Comparison of ENCODE assay signal across 8 cellular contexts in the genomic region with DNA sequence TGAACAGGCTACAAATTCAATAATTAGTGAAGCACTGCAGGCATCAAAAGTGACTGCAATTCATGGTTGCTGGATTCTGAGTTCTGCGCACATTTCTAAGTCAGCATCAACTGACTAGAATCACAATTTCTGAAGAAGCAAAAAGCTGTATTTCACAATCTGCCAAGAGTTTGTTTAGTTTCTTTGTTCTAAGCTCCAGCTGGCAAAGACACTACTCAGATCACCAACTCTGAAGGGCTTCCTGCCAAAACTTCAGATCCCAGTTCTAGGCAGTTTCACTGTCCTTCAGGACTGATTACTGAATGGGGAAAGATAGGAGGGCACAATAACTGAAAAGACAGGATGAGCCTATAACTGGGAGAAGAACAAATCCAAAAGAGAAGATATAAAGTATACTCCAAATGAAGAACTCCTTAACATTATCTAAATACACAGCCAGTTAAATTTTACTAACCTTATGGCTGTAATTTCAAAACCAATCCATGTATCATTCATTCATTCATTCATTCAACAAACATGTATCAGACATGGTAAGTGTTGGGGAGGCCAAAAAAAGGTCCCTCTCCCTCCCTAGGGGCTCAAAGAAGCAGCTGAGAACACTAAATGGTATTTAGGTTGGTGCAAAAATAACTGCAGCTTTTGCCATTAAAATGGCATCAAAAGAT. TPM values are rescaled to one million over a fixed set of nuclear protein-coding genes. Genes with fewer than 3 reads are reported as not detected.
DNase-seq lines count a peak whose midpoint lies in the region; ATAC-seq and TF ChIP-seq lines count a peak whose summit lies in the region.

No MANE protein-coding gene starts in this region.

- peaks cover 4% of the 10 kb centered on the region for H3K36me3 ChIP-seq in osteoblast (ENCODE audit: insufficient read depth, low read length)

- no peak for ATAC-seq in HG03460 (IDR thresholded peaks at IDR 0.05; ENCODE audit: unreplicated experiment)
- ATAC-seq in HG03442 (IDR thresholded peaks at IDR 0.05; ENCODE audit: unreplicated experiment): no peak

- no peaks in the 10 kb centered on the region for H3K9me3 ChIP-seq in osteoblast (ENCODE audit: low read depth, low read length)

- no peak overlapping the region for H2AFZ ChIP-seq in osteoblast (ENCODE audit: low read length)

- peaks cover 93% of the 10 kb centered on the region for H3K79me2 ChIP-seq in osteoblast (ENCODE audit: insufficient read depth, low read length)

- H4K20me1 ChIP-seq in osteoblast (ENCODE audit: insufficient read depth, low read length): peaks cover 78% of the 10 kb centered on the region

- H3K4me2 ChIP-seq in osteoblast (ENCODE audit: insufficient read depth, low read length): peak overlapping the region; percentile 30

- TF ChIP-seq CTCF in osteoblast (IDR thresholded peaks at IDR 0.05; ENCODE audit: extremely low read depth, low read depth, low read length): no peak

- H3K27ac ChIP-seq in osteoblast (ENCODE audit: low read depth, low read length): no peak overlapping the region

- DNase-seq in COLO829 (ENCODE audit: low spot score): peak; percentile 58
- peak in 36 of 56 donors; percentile 6 to 78 (median 36) for DNase-seq in amygdala (lab: John Stamatoyannopoulos, UW)
- peak; percentile 93 for DNase-seq in globus pallidus (ENCODE audit: low spot score)
- peak; percentile 80 for DNase-seq in osteoblast (ENCODE audit: insufficient read length, low spot score, missing footprints)
- DNase-seq in NCI-H2029 (lab: John Stamatoyannopoulos, UW): no peak
- no peak for DNase-seq in activated effector memory CD4-positive, alpha-beta T cell treated with anti-CD3 and anti-CD28 coated beads, Interleukin-2, amount 50 U/mL, for 16 hours

- no peaks in the 10 kb centered on the region for H3K27me3 ChIP-seq in osteoblast (ENCODE audit: insufficient read depth, low read length)

- H3K4me1 ChIP-seq in osteoblast (ENCODE audit: insufficient read depth, low read length): peaks cover 13% of the 10 kb centered on the region

- H3K4me3 ChIP-seq in osteoblast (ENCODE audit: insufficient read depth, low read length): no peak overlapping the region

RNA-seq across cellular contexts. Expression of gene TJP1, which starts 17.1 kb away (rescaled TPM):
- total RNA-seq in osteoblast: 74.3 and 86.9 TPM in 2 replicates

Comparison
In these comparisons a context has a peak if more than half of its experiments do, and no peak if none do; other contexts are left out.
1. DNase-seq: peak in COLO829 (single experiment), amygdala (36 of 56), globus pallidus (single experiment) and osteoblast (single experiment); none in NCI-H2029 (single experiment) and activated effector memory CD4-positive, alpha-beta T cell treated with anti-CD3 and anti-CD28 coated beads, Interleukin-2, amount 50 U/mL, for 16 hours (single experiment).